17 cellular contexts compared by ENCODE assay signal in genomic region chr6:167567142-167568033, GRCh38.
DNase-seq lines count a peak whose midpoint lies in the region; ATAC-seq, FAIRE-seq and TF ChIP-seq lines count a peak whose summit lies in the region.
"Had no signal": no experiment of that assay in that cellular context is flagged by ENCODE, and none has a peak within 500 bp of the region (broad histone marks: within the 10 kb centered on the region; RNA-seq: fewer than 3 reads in every experiment).

No MANE protein-coding gene starts in this region.

- intact Hi-C loops in K562 (cut with micrococcal nuclease) = no loop called here
- intact Hi-C loops in sciatic nerve (cut with DNase I) = no loop called here

- WGBS in K562 (ENCODE audit: insufficient coverage, low coverage, missing lambda C conversion rate) = 4% methylated on average over 26 of the region's 26 CpGs

- H3K27ac ChIP-seq in K562 (ENCODE audit: extremely low read depth, low read depth, low read length) = no peak overlapping the region
- no peak overlapping the region for H3K27ac ChIP-seq in foreskin keratinocyte

- no peaks in the 10 kb centered on the region for H3K36me3 ChIP-seq in K562 (ENCODE audit: control insufficient read depth, insufficient read depth, low read length)

- no peak overlapping the region for H3K4me3 ChIP-seq in K562

- BruUV-seq in K562 (replicated peaks; lab: Mats Ljungman, UMichigan) = no TSS peak

- ATAC-seq in K562 (peak; percentile 20), sciatic nerve (peak; percentile 82), foreskin keratinocyte (no peak)

- in situ Hi-C loops in GM13976 (cut with MboI; ENCODE audit: low sequenced_read_pairs, unreplicated experiment) = no loop called here
- in situ Hi-C loops in K562 (cut with MboI) = no loop called here

- POLR2A ChIA-PET in K562 (lab: Yijun Ruan, JAX) = interaction anchor here (0.6 to 1.0 kb wide), 3 partner anchors 11 to 96 kb away, joined by 3 read pairs; no protein-coding TSS in a partner anchor

- H3K4me2 ChIP-seq in K562 (ENCODE audit: insufficient read depth, low read length) = peak overlapping the region; percentile 8; the same call in 1 of the 2 replicates

- H3K27me3 ChIP-seq in K562 (ENCODE audit: control insufficient read depth in 2 of 2, insufficient read depth in 2 of 2, low read length in 2 of 2) (peaks cover 53 to 82% of the 10 kb centered on the region in 2 experiments), foreskin keratinocyte (no peaks in the 10 kb centered on the region)

- H2AFZ ChIP-seq in K562 (ENCODE audit: low read depth, low read length) = peak overlapping the region; percentile 14; the same call in 1 of the 2 replicates

- DNase-seq in GM13976 (ENCODE audit: low spot score) (peak; percentile 33), K562 (ENCODE audit: extremely low read depth in 1 of 4, low spot score in 3 of 4) (no peak), iPS-NIHi11 (ENCODE audit: low spot score) (peak; percentile 11), sciatic nerve (ENCODE audit: low spot score) (peak; percentile 74), DMS 273 treated with DMSO at 0.1 percent for 48 hours (lab: John Stamatoyannopoulos, UW) (no peak), foreskin keratinocyte (no peak), GOT3 (lab: John Stamatoyannopoulos, UW) (no peak)
- no peak for DNase-seq in activated effector memory CD4-positive, alpha-beta T cell treated with Interleukin-2 at 50 U/mL for 16 hours
- DNase-seq: ACHN; activated gamma-delta T cell treated with Interleukin-2 at 50 U/mL for 16 hours; foreskin fibroblast; H9; naive B cell; NCI-H2029; stimulated activated naive CD4-positive, alpha-beta T cell treated with Interleukin-2 at 50 U/mL for 16 hours had no signal

- H3K79me2 ChIP-seq in K562 (ENCODE audit: control insufficient read depth, insufficient read depth, low read length) = no peaks in the 10 kb centered on the region

- TF ChIP-seq CTCF in GM13976 (IDR thresholded peaks at IDR 0.05; ENCODE audit: borderline replicate concordance, control extremely low read depth, extremely low read depth, insufficient read depth, missing control alignments) = no peak
- no peak for TF ChIP-seq CTCF in K562 (IDR thresholded peaks at IDR 0.05 in 2 of 3, conservative IDR thresholded peaks at IDR 0.05 in 1 of 3; ENCODE audit: insufficient read depth in 2 of 3, low read depth in 1 of 3, low read length in 3 of 3)
- TF ChIP-seq CTCF in foreskin keratinocyte (conservative IDR thresholded peaks at IDR 0.05) = no peak

- no peak for TF ChIP-seq EP300 in K562 (IDR thresholded peaks at IDR 0.05; ENCODE audit: low read length)

- FAIRE-seq in K562 (lab: Jason Lieb, UNC) = no peak
- FAIRE-seq: G401.6, islet of Langerhans had no signal

- no peaks in the 10 kb centered on the region for H3K9me3 ChIP-seq in K562 (replicated peaks; ENCODE audit: control insufficient read depth, insufficient read depth, low read depth, low read length)

- peaks cover 16% of the 10 kb centered on the region; the same call in 1 of the 2 replicates for H4K20me1 ChIP-seq in K562 (replicated peaks; ENCODE audit: control insufficient read depth, insufficient read depth, low read length)

- H3K9ac ChIP-seq in K562 (ENCODE audit: insufficient read depth in 1 of 2, low read depth in 2 of 2, low read length in 2 of 2) = no peak overlapping the region; a peak in 1 of 4 replicates

- CTCF ChIA-PET in K562 (lab: Yijun Ruan, JAX; ENCODE audit: low intra/inter-chr PET ratio) = no interaction called here

- H3K4me1 ChIP-seq in K562 (replicated peaks in 1 of 2; ENCODE audit: control insufficient read depth in 2 of 2, insufficient read depth in 2 of 2, low read length in 2 of 2) (peaks cover 5 to 10% of the 10 kb centered on the region in 2 experiments; a peak in 3 of 5 replicates), foreskin keratinocyte (no peaks in the 10 kb centered on the region)

- TF ChIP-seq POLR2A in K562 (conservative IDR thresholded peaks at IDR 0.05) = no peak

- TF ChIP-seq RAD21 in K562 (CRISPR knock-in tag; conservative IDR thresholded peaks at IDR 0.05 in 1 of 2, IDR thresholded peaks at IDR 0.05 in 1 of 2) = no peak

- H3K9me1 ChIP-seq in K562 (ENCODE audit: control insufficient read depth, insufficient read depth, low read length) = no peaks in the 10 kb centered on the region

TF ChIP-seq in K562, 482 proteins besides CTCF, POLR2A, EP300 and RAD21 (continues in another document):
- TF ChIP-seq GATAD2A (IDR thresholded peaks at IDR 0.05) (no peak), LARP7 (IDR thresholded peaks at IDR 0.05) (no peak), PTRF (tag; IDR thresholded peaks at IDR 0.05) (no peak), C11orf30 (IDR thresholded peaks at IDR 0.05; ENCODE audit: low read depth) (0 out of 2 replicates have a peak, but pooled peaks have one; percentile 39), MAFF (IDR thresholded peaks at IDR 0.05; ENCODE audit: low read length) (peak; percentile 10; the same call in 1 of the 2 replicates), MAFG (tag; conservative IDR thresholded peaks at IDR 0.05) (peak; percentile 77), NCOR1 (IDR thresholded peaks at IDR 0.05) (no peak), CHD1 (IDR thresholded peaks at IDR 0.05; ENCODE audit: low read length) (no peak), NFRKB (IDR thresholded peaks at IDR 0.05; ENCODE audit: low read depth) (no peak), ELK3 (CRISPR knock-in tag; IDR thresholded peaks at IDR 0.05) (no peak), MEF2D (tag; conservative IDR thresholded peaks at IDR 0.05; ENCODE audit: low read depth) (no peak)

Comparison
In these comparisons a context has a peak if more than half of its experiments do, and no peak if none do; other contexts are left out.
1. DNase-seq: peak in GM13976 (single experiment), iPS-NIHi11 (single experiment) and sciatic nerve (single experiment); none in K562 (0 of 4), activated effector memory CD4-positive, alpha-beta T cell treated with Interleukin-2 at 50 U/mL for 16 hours (single experiment), DMS 273 treated with DMSO at 0.1 percent for 48 hours (single experiment), foreskin keratinocyte (0 of 2) and GOT3 (single experiment).